ENCODE assay signal across 8 cellular contexts in the genomic region with DNA sequence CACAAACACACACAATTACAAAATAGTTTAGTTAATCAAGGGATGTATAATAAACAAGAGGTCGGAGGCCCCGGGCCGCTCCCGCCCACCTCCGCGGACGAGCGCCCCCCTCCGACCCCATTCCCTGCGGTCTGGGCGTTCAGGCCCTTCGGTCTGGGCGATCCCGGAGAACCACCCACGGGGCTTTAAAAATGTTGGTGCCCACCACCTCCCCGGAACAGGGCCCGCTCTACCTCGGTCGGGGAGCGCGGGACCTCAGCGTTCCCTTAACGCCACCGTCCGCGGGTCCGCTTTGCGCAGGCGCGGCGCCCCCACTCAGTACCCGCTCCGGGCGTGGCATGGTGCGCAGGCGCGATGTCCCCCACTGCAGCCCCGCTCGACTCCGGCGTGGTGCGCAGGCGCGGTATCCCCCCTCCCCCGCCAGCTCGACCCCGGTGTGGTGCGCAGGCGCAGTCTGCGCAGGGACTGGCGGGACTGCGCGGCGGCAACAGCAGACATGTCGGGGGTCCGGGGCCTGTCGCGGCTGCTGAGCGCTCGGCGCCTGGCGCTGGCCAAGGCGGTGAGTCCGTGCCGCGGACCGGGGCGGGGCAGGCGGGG. TPM values are rescaled to one million over a fixed set of nuclear protein-coding genes. Genes with fewer than 3 reads are reported as not detected.
A peak's percentile ranks its signal among the peaks of the same experiment; 100 is the strongest.
DNase-seq lines count a peak whose midpoint lies in the region; TF ChIP-seq lines count a peak whose summit lies in the region.

A gene with protein sequence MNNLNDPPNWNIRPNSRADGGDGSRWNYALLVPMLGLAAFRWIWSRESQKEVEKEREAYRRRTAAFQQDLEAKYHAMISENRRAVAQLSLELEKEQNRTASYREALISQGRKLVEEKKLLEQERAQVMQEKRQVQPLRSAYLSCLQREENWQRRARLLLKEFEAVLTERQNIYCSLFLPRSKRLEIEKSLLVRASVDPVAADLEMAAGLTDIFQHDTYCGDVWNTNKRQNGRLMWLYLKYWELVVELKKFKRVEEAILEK (minus strand): TSS at position 294 of the 597 bp plus-strand sequence. CDS start 1,304 bp downstream, outside the sequence.
Gene SDHA, plus strand, starts transcription at position 461 of the 597 bp plus-strand sequence. Its CDS starts 36 bp downstream, at position 497.

- H3K27me3 Mint-ChIP-seq in nephron (ENCODE audit: low read depth): no peaks in the 10 kb centered on the region

- H3K9ac ChIP-seq in Loucy (ENCODE audit: low read depth, low read length, poor library complexity, severe bottlenecking): peak within 1 kb of the TSS; percentile 97

- in situ Hi-C loops in G401 (cut with HindIII; ENCODE audit: low sequenced_read_pairs): no loop called here

- POLR2A ChIA-PET in RWPE1 (lab: Yijun Ruan, JAX; ENCODE audit: low non-redundant PET): interaction anchor here (0.6 kb wide), 1 partner anchor 985 kb away, joined by 4 read pairs; no protein-coding TSS in a partner anchor

- H3K27me3 ChIP-seq in H7 (ENCODE audit: control insufficient read depth, insufficient read depth, low read length) (no peaks in the 10 kb centered on the region), Loucy (ENCODE audit: insufficient read depth, low read length, poor library complexity, severe bottlenecking) (peaks cover 7% of the 10 kb centered on the region)

- peak within 1 kb of the TSS; percentile 94 to 99 (median 98) for H3K4me3 Mint-ChIP-seq in nephron

- H3F3A ChIP-seq in Loucy (ENCODE audit: low read depth): no peaks in the 10 kb centered on the region

- H3K9me3 Mint-ChIP-seq in nephron: no peaks in the 10 kb centered on the region

- no peaks in the 10 kb centered on the region for H3K9me3 ChIP-seq in Loucy (ENCODE audit: insufficient read depth, low read depth, low read length)

- TF ChIP-seq CTCF in Loucy (conservative IDR thresholded peaks at IDR 0.05; ENCODE audit: low read length) (peak; percentile 59), RWPE1 (conservative IDR thresholded peaks at IDR 0.05; ENCODE audit: low read depth) (peak; percentile 65), fibroblast of the aortic adventitia (IDR thresholded peaks at IDR 0.05; ENCODE audit: insufficient read depth, low read length) (peak; percentile 46), nephron (IDR thresholded peaks at IDR 0.05; ENCODE audit: unreplicated experiment in 3 of 3) (peak in 2 of 3 experiments; percentile 24 to 54)

- H3K27ac ChIP-seq in RWPE1: peak within 1 kb of the TSS; percentile 88

- peak within 1 kb of the TSS; percentile 81 to 96 (median 92) for H3K27ac Mint-ChIP-seq in nephron

- DNase-seq in G401 (ENCODE audit: low spot score) (peak; percentile 88), H7 (peak; percentile 100), RWPE1 (ENCODE audit: low spot score) (peak; percentile 100), fibroblast of the aortic adventitia (ENCODE audit: low read depth) (peak; percentile 88)
- DNase-seq in activated T-helper 9 cell treated with anti-CD3 and anti-CD28 coated beads, Interleukin-2, amount 50 U/mL, for 16 hours (ENCODE audit: low read depth): peak; percentile 97
- peak; percentile 95 for DNase-seq in stimulated activated naive CD4-positive, alpha-beta T cell treated with Interleukin-2 at 50 U/mL for 16 hours (lab: John Stamatoyannopoulos, UW)

- H3K36me3 Mint-ChIP-seq in nephron (ENCODE audit: low read depth): peaks cover 23% of the 10 kb centered on the region

- peak within 1 kb of the TSS; percentile 90 for H3K4me2 ChIP-seq in Loucy (ENCODE audit: low read depth, low read length, poor library complexity, severe bottlenecking)

- peak within 1 kb of the TSS; percentile 94 for H3K4me3 ChIP-seq in H7 (ENCODE audit: insufficient read depth, low read depth, low read length)
- H3K4me3 ChIP-seq in Loucy (ENCODE audit: low read length, poor library complexity, severe bottlenecking): peak within 1 kb of the TSS; percentile 98
- peak within 1 kb of the TSS; percentile 83 for H3K4me3 ChIP-seq in fibroblast of the aortic adventitia (ENCODE audit: low read depth, low read length)

- H3K4me1 Mint-ChIP-seq in nephron: peaks cover 48% of the 10 kb centered on the region

- CTCF ChIA-PET in RWPE1 (lab: Yijun Ruan, JAX): interaction anchor here (0.7 to 0.9 kb wide), 2 partner anchors 19 to 28 kb away, joined by 3 to 5 read pairs; no protein-coding TSS in a partner anchor

- no peaks in the 10 kb centered on the region for H3K9me2 ChIP-seq in Loucy (replicated peaks; ENCODE audit: low read depth, low read length)

- peaks cover 47% of the 10 kb centered on the region for H4K20me1 ChIP-seq in Loucy (ENCODE audit: insufficient read depth, low read length, poor library complexity, severe bottlenecking)

- H3K36me3 ChIP-seq in H7 (replicated peaks; ENCODE audit: control insufficient read depth, insufficient read depth, low read length) (no peaks in the 10 kb centered on the region; the same call in 1 of the 2 replicates), Loucy (ENCODE audit: insufficient read depth, low read length) (peaks cover 12% of the 10 kb centered on the region; the same call in 1 of the 2 replicates)

- H3K79me2 ChIP-seq in Loucy (ENCODE audit: insufficient read depth, low read length): peaks cover 87% of the 10 kb centered on the region

- peaks cover 47% of the 10 kb centered on the region for H3K4me1 ChIP-seq in Loucy (ENCODE audit: insufficient read depth, low read length, poor library complexity, severe bottlenecking)

- H2AFZ ChIP-seq in Loucy (ENCODE audit: low read length): peak within 1 kb of the TSS; percentile 81

RNA-seq across cellular contexts. Expression of the first gene that starts in this region (rescaled TPM):
- total RNA-seq in G401 (2014; rRNA removed; shearing (Covaris generic)): 3.5 and 5.8 TPM in 2 replicates
- 3.3 and 4.4 TPM in 2 replicates for total RNA-seq in H7 (2014; rRNA removed; shearing (Covaris generic))
- total RNA-seq in fibroblast of the aortic adventitia (ENCODE audit: low replicate concordance): 8.2 and 8.3 TPM in 2 replicates

RNA-seq across cellular contexts. Expression of gene SDHA, which starts in this region (rescaled TPM):
- 210 and 223 TPM in 2 replicates for total RNA-seq in G401 (2014; rRNA removed; shearing (Covaris generic))
- 93.4 and 112 TPM in 2 replicates for total RNA-seq in H7 (2014; rRNA removed; shearing (Covaris generic))
- total RNA-seq in fibroblast of the aortic adventitia (ENCODE audit: low replicate concordance): 92.6 and 116 TPM in 2 replicates

Comparison
In these comparisons a context has a peak if more than half of its experiments do, and no peak if none do; other contexts are left out.
1. Peak in every context shown above with its lines: DNase-seq, H3K4me3 ChIP-seq and H3K27ac ChIP-seq.